In genomic region chr20:4684837-4685413, GRCh38 we compare ENCODE assay signal across 10 cellular contexts. TPM values are rescaled to one million over a fixed set of nuclear protein-coding genes. Genes with fewer than 3 reads are reported as not detected.
DNase-seq lines count a peak whose midpoint lies in the region; TF ChIP-seq lines count a peak whose summit lies in the region.
"Had no signal": no experiment of that assay in that cellular context is flagged by ENCODE, and none has a peak within 500 bp of the region (broad histone marks: within the 10 kb centered on the region; RNA-seq: fewer than 3 reads in every experiment).

No MANE protein-coding gene starts in this region.

- H3K9me3 Mint-ChIP-seq in activated CD4-positive, alpha-beta T cell treated with anti-CD3 and anti-CD28 coated beads, Interleukin-2, amount 10 ng/mL, durations not matched to agents 7 days and 5 days = no peaks in the 10 kb centered on the region
- no peaks in the 10 kb centered on the region for H3K9me3 Mint-ChIP-seq in activated CD4-positive, alpha-beta memory T cell treated with anti-CD3 and anti-CD28 coated beads for 36 hours
- no peaks in the 10 kb centered on the region for H3K9me3 Mint-ChIP-seq in stimulated activated naive CD8-positive, alpha-beta T cell treated with anti-CD3 and anti-CD28 coated beads, Interleukin-15, Interleukin-2, amounts not matched to agents 100 ng/mL and 50 ng/mL, for 24 hours

- CTCF ChIA-PET in activated CD4-positive, alpha-beta T cell treated with anti-CD3 and anti-CD28 coated beads, Interleukin-2, amount 10 ng/mL, durations not matched to agents 7 days and 5 days (lab: Charles Lee) = interaction anchor here (1.1 kb wide), 2 partner anchors 31 to 35 kb away, joined by 3 to 5 read pairs; no protein-coding TSS in a partner anchor
- CTCF ChIA-PET in activated CD4-positive, alpha-beta memory T cell treated with anti-CD3 and anti-CD28 coated beads for 36 hours (lab: Charles Lee) = interaction anchor here (0.9 kb wide), 1 partner anchor 19 kb away, joined by 5 read pairs; no protein-coding TSS in a partner anchor

- peak overlapping the region; percentile 97 for H3K27ac Mint-ChIP-seq in activated CD4-positive, alpha-beta T cell treated with anti-CD3 and anti-CD28 coated beads, Interleukin-2, amount 10 ng/mL, durations not matched to agents 7 days and 5 days
- H3K27ac Mint-ChIP-seq in activated CD4-positive, alpha-beta memory T cell treated with anti-CD3 and anti-CD28 coated beads for 36 hours = peak overlapping the region; percentile 98
- H3K27ac Mint-ChIP-seq in stimulated activated naive CD8-positive, alpha-beta T cell treated with anti-CD3 and anti-CD28 coated beads, Interleukin-15, Interleukin-2, amounts not matched to agents 100 ng/mL and 50 ng/mL, for 24 hours = peak overlapping the region; percentile 90

- no peak for DNase-seq in activated CD4-positive, alpha-beta T cell treated with anti-CD3 and anti-CD28 coated beads, Interleukin-2, amount 10 ng/mL, durations not matched to agents 7 days and 5 days
- DNase-seq in activated CD4-positive, alpha-beta T cell treated with anti-CD3 and anti-CD28 coated beads for 4 hours = no peak
- no peak for DNase-seq in activated CD4-positive, alpha-beta memory T cell treated with anti-CD3 and anti-CD28 coated beads for 36 hours
- peak; percentile 63 for DNase-seq in fibroblast of pulmonary artery (ENCODE audit: low read depth)
- no peak for DNase-seq in NCI-H1930 (lab: John Stamatoyannopoulos, UW)
- DNase-seq in HK-2 (ENCODE audit: unreplicated experiment) = no peak
- DNase-seq in NCI-H69 (lab: John Stamatoyannopoulos, UW) = no peak
- DNase-seq: NCI-H1694 had no signal

- no peak for TF ChIP-seq CTCF in fibroblast of pulmonary artery (IDR thresholded peaks at IDR 0.05; ENCODE audit: low read length, missing control alignments)

- POLR2A ChIA-PET in activated CD4-positive, alpha-beta T cell treated with anti-CD3 and anti-CD28 coated beads, Interleukin-2, amount 10 ng/mL, durations not matched to agents 7 days and 5 days (lab: Charles Lee) = interaction anchor here (0.6 kb wide), 1 partner anchor 315 kb away, joined by 3 read pairs; no protein-coding TSS in a partner anchor
- POLR2A ChIA-PET in activated CD4-positive, alpha-beta memory T cell treated with anti-CD3 and anti-CD28 coated beads for 36 hours (lab: Charles Lee) = no interaction called here

- no peak overlapping the region for H3K4me3 ChIP-seq in fibroblast of pulmonary artery (replicated peaks; ENCODE audit: low read depth, low read length)

- peaks cover 3% of the 10 kb centered on the region for H3K27me3 Mint-ChIP-seq in activated CD4-positive, alpha-beta T cell treated with anti-CD3 and anti-CD28 coated beads, Interleukin-2, amount 10 ng/mL, durations not matched to agents 7 days and 5 days
- H3K27me3 Mint-ChIP-seq in activated CD4-positive, alpha-beta memory T cell treated with anti-CD3 and anti-CD28 coated beads for 36 hours = no peaks in the 10 kb centered on the region
- no peaks in the 10 kb centered on the region for H3K27me3 Mint-ChIP-seq in stimulated activated naive CD8-positive, alpha-beta T cell treated with anti-CD3 and anti-CD28 coated beads, Interleukin-15, Interleukin-2, amounts not matched to agents 100 ng/mL and 50 ng/mL, for 24 hours

- intact Hi-C loops in activated CD4-positive, alpha-beta memory T cell treated with anti-CD3 and anti-CD28 coated beads for 36 hours (cut with micrococcal nuclease) = no loop called here

- H3K4me1 Mint-ChIP-seq in activated CD4-positive, alpha-beta T cell treated with anti-CD3 and anti-CD28 coated beads, Interleukin-2, amount 10 ng/mL, durations not matched to agents 7 days and 5 days = peaks cover 58% of the 10 kb centered on the region
- peaks cover 56% of the 10 kb centered on the region for H3K4me1 Mint-ChIP-seq in activated CD4-positive, alpha-beta memory T cell treated with anti-CD3 and anti-CD28 coated beads for 36 hours (ENCODE audit: low read depth)
- H3K4me1 Mint-ChIP-seq in stimulated activated naive CD8-positive, alpha-beta T cell treated with anti-CD3 and anti-CD28 coated beads, Interleukin-15, Interleukin-2, amounts not matched to agents 100 ng/mL and 50 ng/mL, for 24 hours (ENCODE audit: low read depth) = peaks cover 61% of the 10 kb centered on the region

- peaks cover 14% of the 10 kb centered on the region for H3K36me3 Mint-ChIP-seq in activated CD4-positive, alpha-beta T cell treated with anti-CD3 and anti-CD28 coated beads, Interleukin-2, amount 10 ng/mL, durations not matched to agents 7 days and 5 days (ENCODE audit: low read depth)
- peaks cover 17% of the 10 kb centered on the region for H3K36me3 Mint-ChIP-seq in activated CD4-positive, alpha-beta memory T cell treated with anti-CD3 and anti-CD28 coated beads for 36 hours
- H3K36me3 Mint-ChIP-seq in stimulated activated naive CD8-positive, alpha-beta T cell treated with anti-CD3 and anti-CD28 coated beads, Interleukin-15, Interleukin-2, amounts not matched to agents 100 ng/mL and 50 ng/mL, for 24 hours (ENCODE audit: low read depth) = peaks cover 24% of the 10 kb centered on the region

- H3K4me3 Mint-ChIP-seq in activated CD4-positive, alpha-beta T cell treated with anti-CD3 and anti-CD28 coated beads, Interleukin-2, amount 10 ng/mL, durations not matched to agents 7 days and 5 days = peak overlapping the region; percentile 87
- peak overlapping the region; percentile 54 for H3K4me3 Mint-ChIP-seq in activated CD4-positive, alpha-beta memory T cell treated with anti-CD3 and anti-CD28 coated beads for 36 hours
- peak overlapping the region; percentile 70 for H3K4me3 Mint-ChIP-seq in stimulated activated naive CD8-positive, alpha-beta T cell treated with anti-CD3 and anti-CD28 coated beads, Interleukin-15, Interleukin-2, amounts not matched to agents 100 ng/mL and 50 ng/mL, for 24 hours

RNA-seq across cellular contexts. Expression of gene PRNP, which starts 1.3 kb away (rescaled TPM):
- total RNA-seq in activated CD4-positive, alpha-beta T cell treated with anti-CD3 and anti-CD28 coated beads, Interleukin-2, amount 10 ng/mL, durations not matched to agents 7 days and 5 days = 10 to 100 TPM; 46.0 to 51.8 TPM
- total RNA-seq in activated CD4-positive, alpha-beta memory T cell treated with anti-CD3 and anti-CD28 coated beads for 36 hours = 10 to 100 TPM; 53.2 to 54.6 TPM

RNA-seq across cellular contexts. Expression of gene PRND, which starts 36.8 kb away (rescaled TPM):
- total RNA-seq in activated CD4-positive, alpha-beta T cell treated with anti-CD3 and anti-CD28 coated beads, Interleukin-2, amount 10 ng/mL, durations not matched to agents 7 days and 5 days = not detected
- not detected for total RNA-seq in activated CD4-positive, alpha-beta memory T cell treated with anti-CD3 and anti-CD28 coated beads for 36 hours
- total RNA-seq: epithelial cell of proximal tubule had no signal
